Comparison of ENCODE assay signal across 11 cellular contexts in the genomic region with DNA sequence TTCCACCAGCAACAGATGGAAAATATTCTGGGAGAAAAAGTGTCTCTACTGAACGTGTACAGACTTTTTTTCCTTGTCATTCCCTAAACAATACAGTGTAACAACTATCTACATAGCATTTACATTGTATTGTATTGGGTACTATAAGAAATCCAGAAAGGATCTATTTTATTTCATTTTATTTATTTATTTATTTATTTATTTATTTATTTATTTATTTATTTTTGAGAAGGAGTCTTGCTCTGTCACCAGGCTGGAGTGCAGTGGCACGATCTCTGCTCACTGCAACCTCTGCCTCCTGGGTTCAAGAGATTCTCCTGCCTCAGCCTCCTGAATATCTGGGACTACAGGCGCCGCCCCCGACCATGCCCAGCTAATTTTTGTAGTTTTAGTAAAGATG. TPM values are rescaled to one million over a fixed set of nuclear protein-coding genes. Genes with fewer than 3 reads are reported as not detected.
"Had no signal": no experiment of that assay in that cellular context is flagged by ENCODE, and none has a peak within 500 bp of the region (broad histone marks: within the 10 kb centered on the region; RNA-seq: fewer than 3 reads in every experiment).

No MANE protein-coding gene starts in this region.

RNA-seq across cellular contexts. Expression of a gene that starts 9.6 kb away (rescaled TPM):
- total RNA-seq: ascending aorta; cardiac septum; cerebellum; esophagus muscularis mucosa; gastrocnemius medialis; heart left ventricle; T-helper 2 cell treated with Interferon-gamma antibody and Interleukin-4, amounts not matched to agents 100 ng/mL and 5 ng/mL, for 36 hours had no signal
- polyA plus RNA-seq: heart left ventricle had no signal

RNA-seq across cellular contexts. Expression of a gene that starts 39.1 kb away (rescaled TPM):
- total RNA-seq: activated CD4-positive, alpha-beta T cell treated with anti-CD3 and anti-CD28 coated beads, Interleukin-2, amount 10 ng/mL, durations not matched to agents 7 days and 5 days; activated naive CD8-positive, alpha-beta T cell treated with anti-CD3 and anti-CD28 coated beads, Interleukin-2, amount 10 ng/mL, durations not matched to agents 7 days and 5 days; cardiac septum; cerebellum; endodermal cell; T-helper 2 cell treated with Interferon-gamma antibody and Interleukin-4, amounts not matched to agents 100 ng/mL and 5 ng/mL, for 36 hours had no signal

RNA-seq across cellular contexts. Expression of a gene that starts 40.4 kb away (rescaled TPM):
- total RNA-seq: activated CD4-positive, alpha-beta T cell treated with anti-CD3 and anti-CD28 coated beads, Interleukin-2, amount 10 ng/mL, durations not matched to agents 7 days and 5 days; activated naive CD8-positive, alpha-beta T cell treated with anti-CD3 and anti-CD28 coated beads, Interleukin-2, amount 10 ng/mL, durations not matched to agents 7 days and 5 days; activated T-cell treated with anti-CD3 and anti-CD28 coated beads, Interleukin-2, amount 50 U/mL, for 4 hours; ascending aorta; cardiac septum; esophagus muscularis mucosa; gastrocnemius medialis; heart left ventricle; T-helper 2 cell treated with Interferon-gamma antibody and Interleukin-4, amounts not matched to agents 100 ng/mL and 5 ng/mL, for 36 hours had no signal

RNA-seq across cellular contexts. Expression of a gene that starts 46.0 kb away (rescaled TPM):
- total RNA-seq: ascending aorta, gastrocnemius medialis had no signal
